ENCODE assay signal across 30 cellular contexts in genomic region chrX:24268786-24269185, GRCh38.
"Had no signal": no experiment of that assay in that cellular context is flagged by ENCODE, and none has a peak within 500 bp of the region (broad histone marks: within the 10 kb centered on the region; RNA-seq: fewer than 3 reads in every experiment).

No MANE protein-coding gene starts in this region.

- H3K27ac Mint-ChIP-seq: activated CD4-positive, alpha-beta memory T cell treated with anti-CD3 and anti-CD28 coated beads for 36 hours; activated CD4-positive, alpha-beta T cell treated with anti-CD3 and anti-CD28 coated beads for 36 hours; activated CD4-positive, alpha-beta T cell treated with anti-CD3 and anti-CD28 coated beads, Interleukin-2, amount 10 ng/mL, durations not matched to agents 24 days and 14 days; activated naive CD4-positive, alpha-beta T cell treated with anti-CD3 and anti-CD28 coated beads, Interleukin-2, amount 10 ng/mL, durations not matched to agents 7 days and 5 days; activated naive CD4-positive, alpha-beta T cell treated with anti-CD3 and anti-CD28 coated beads, Interleukin-2, amount 50 U/mL, for 72 hours; activated naive CD8-positive, alpha-beta T cell treated with anti-CD3 and anti-CD28 coated beads, Interleukin-2, amount 10 ng/mL, durations not matched to agents 7 days and 5 days; activated T-cell treated with anti-CD3 and anti-CD28 coated beads, Interleukin-2, amount 50 U/mL, for 24 hours; activated T-cell treated with anti-CD3 and anti-CD28 coated beads, Interleukin-2, amount 50 U/mL, for 72 hours; endodermal cell; T-cell; T-helper 1 cell treated with Interleukin-12 subunit alpha and Interleukin-12 subunit beta and Interleukin-4 antibody, amounts not matched to agents 30 μg/mL and 1 μg/mL, for 36 hours had no signal

- H3K4me1 ChIP-seq: ascending aorta, breast epithelium, colonic mucosa had no signal

- H3K36me3 ChIP-seq: ascending aorta, breast epithelium, cardiac muscle cell, colonic mucosa had no signal

- H3K9me3 Mint-ChIP-seq: activated T-cell treated with anti-CD3 and anti-CD28 coated beads, Interleukin-2, amount 50 U/mL, for 24 hours; endodermal cell; T-cell had no signal

- H3K27me3 Mint-ChIP-seq: activated naive CD4-positive, alpha-beta T cell treated with anti-CD3 and anti-CD28 coated beads, Interleukin-2, amount 10 ng/mL, durations not matched to agents 7 days and 5 days had no signal

- FAIRE-seq: frontal cortex had no signal

- H3K9me3 ChIP-seq: ascending aorta, breast epithelium, colonic mucosa had no signal

- ATAC-seq: activated CD4-positive, alpha-beta T cell treated with anti-CD3 and anti-CD28 coated beads for 36 hours; activated naive CD4-positive, alpha-beta T cell treated with anti-CD3 and anti-CD28 coated beads, Interleukin-2, amount 50 U/mL, for 72 hours; activated T-cell treated with anti-CD3 and anti-CD28 coated beads, Interleukin-2, amount 50 U/mL, for 72 hours; esophagus mucosa; T-cell had no signal

- DNase-seq: activated CD4-positive, alpha-beta memory T cell treated with anti-CD3 and anti-CD28 coated beads for 36 hours; activated CD4-positive, alpha-beta T cell treated with anti-CD3 and anti-CD28 coated beads for 36 hours; activated CD4-positive, alpha-beta T cell treated with anti-CD3 and anti-CD28 coated beads, Interleukin-2, amount 10 ng/mL, durations not matched to agents 24 days and 14 days; activated CD4-positive, CD25-positive, alpha-beta regulatory T cell; activated CD4-positive, CD25-positive, alpha-beta regulatory T cell treated with anti-CD3 and anti-CD28 coated beads, Interleukin-2, amount 50 U/mL, for 72 hours; activated CD8-positive, alpha-beta memory T cell treated with anti-CD3 and anti-CD28 coated beads, Interleukin-2, amount 50 U/mL, for 48 hours; activated gamma-delta T cell; activated naive CD4-positive, alpha-beta T cell; activated naive CD4-positive, alpha-beta T cell treated with anti-CD3 and anti-CD28 coated beads, Interleukin-2, amount 10 ng/mL, durations not matched to agents 7 days and 5 days; activated naive CD8-positive, alpha-beta T cell treated with anti-CD3 and anti-CD28 coated beads, Interleukin-2, amount 10 ng/mL, durations not matched to agents 7 days and 5 days; activated T-cell treated with anti-CD3 and anti-CD28 coated beads for 4 hours; activated T-cell treated with anti-CD3 and anti-CD28 coated beads, Interleukin-2, amount 50 U/mL, for 24 hours; activated T-cell treated with anti-CD3 and anti-CD28 coated beads, Interleukin-2, amount 50 U/mL, for 72 hours; central memory CD4-positive, alpha-beta T cell; cerebellar nuclear complex; colonic mucosa; effector CD8-positive, alpha-beta T cell; endodermal cell; foreskin fibroblast; head of caudate nucleus; T-cell; T1000 had no signal

- H3K27ac ChIP-seq: ascending aorta, breast epithelium, cardiac muscle cell, colonic mucosa had no signal

- H3K36me3 Mint-ChIP-seq: activated CD4-positive, alpha-beta memory T cell treated with anti-CD3 and anti-CD28 coated beads for 36 hours; activated naive CD4-positive, alpha-beta T cell treated with anti-CD3 and anti-CD28 coated beads, Interleukin-2, amount 10 ng/mL, durations not matched to agents 7 days and 5 days; activated naive CD4-positive, alpha-beta T cell treated with anti-CD3 and anti-CD28 coated beads, Interleukin-2, amount 50 U/mL, for 72 hours; activated naive CD8-positive, alpha-beta T cell treated with anti-CD3 and anti-CD28 coated beads, Interleukin-2, amount 10 ng/mL, durations not matched to agents 7 days and 5 days; brain; T-cell had no signal

- H3K4me3 Mint-ChIP-seq: activated CD4-positive, alpha-beta memory T cell treated with anti-CD3 and anti-CD28 coated beads for 36 hours; activated CD4-positive, alpha-beta T cell treated with anti-CD3 and anti-CD28 coated beads for 36 hours; activated CD4-positive, alpha-beta T cell treated with anti-CD3 and anti-CD28 coated beads, Interleukin-2, amount 10 ng/mL, durations not matched to agents 24 days and 14 days; activated naive CD4-positive, alpha-beta T cell treated with anti-CD3 and anti-CD28 coated beads, Interleukin-2, amount 10 ng/mL, durations not matched to agents 7 days and 5 days; activated naive CD8-positive, alpha-beta T cell treated with anti-CD3 and anti-CD28 coated beads, Interleukin-2, amount 10 ng/mL, durations not matched to agents 7 days and 5 days; activated T-cell treated with anti-CD3 and anti-CD28 coated beads, Interleukin-2, amount 50 U/mL, for 24 hours; activated T-cell treated with anti-CD3 and anti-CD28 coated beads, Interleukin-2, amount 50 U/mL, for 72 hours; endodermal cell; T-cell; T-helper 1 cell treated with Interleukin-12 subunit alpha and Interleukin-12 subunit beta and Interleukin-4 antibody, amounts not matched to agents 30 μg/mL and 1 μg/mL, for 36 hours had no signal

- H3K4me3 ChIP-seq: ascending aorta, breast epithelium, cardiac muscle cell, colonic mucosa had no signal

- H3K4me1 Mint-ChIP-seq: endodermal cell, T-cell had no signal

- H3K27me3 ChIP-seq: ascending aorta, cardiac muscle cell, colonic mucosa had no signal
